In genomic region chr20:61587910-61588309, GRCh38 we compare ENCODE assay signal across 23 cellular contexts.
"Had no signal": no experiment of that assay in that cellular context is flagged by ENCODE, and none has a peak within 500 bp of the region (broad histone marks: within the 10 kb centered on the region; RNA-seq: fewer than 3 reads in every experiment).

No MANE protein-coding gene starts in this region.

- H3K27ac ChIP-seq: ascending aorta, foreskin keratinocyte, tibial artery had no signal

- H3K9me3 ChIP-seq: SK-N-SH had no signal

- H3K36me3 ChIP-seq: ascending aorta, tibial artery had no signal

- H3K4me1 ChIP-seq: ascending aorta, tibial artery had no signal

- ATAC-seq: activated CD8-positive, alpha-beta T cell treated with anti-CD3 and anti-CD28 coated beads, Interleukin-2, amount 10 ng/mL, durations not matched to agents 7 days and 5 days; activated T-cell treated with anti-CD3 and anti-CD28 coated beads, Interleukin-2, amount 50 U/mL, for 4 hours; effector memory CD8-positive, alpha-beta T cell; left lobe of liver; mucosa of descending colon; naive thymus-derived CD8-positive, alpha-beta T cell; stimulated activated naive CD8-positive, alpha-beta T cell treated with anti-CD3 and anti-CD28 coated beads, Interleukin-15, Interleukin-2, amounts not matched to agents 100 U/mL and 50 U/mL, for 24 hours had no signal

- H3K4me2 ChIP-seq: SK-N-SH had no signal

- H3K27me3 ChIP-seq: ascending aorta, foreskin keratinocyte had no signal

- DNase-seq: activated CD4-positive, alpha-beta T cell treated with anti-CD3 and anti-CD28 coated beads, Interleukin-2, amount 10 ng/mL, durations not matched to agents 7 days and 5 days; activated CD4-positive, CD25-positive, alpha-beta regulatory T cell; activated CD8-positive, alpha-beta memory T cell treated with anti-CD3 and anti-CD28 coated beads, Interleukin-2, amount 50 U/mL, for 4 hours; activated CD8-positive, alpha-beta T cell treated with anti-CD3 and anti-CD28 coated beads, Interleukin-2, amount 10 ng/mL, durations not matched to agents 7 days and 5 days; activated effector memory CD4-positive, alpha-beta T cell treated with Interleukin-2 at 50 U/mL for 16 hours; activated naive CD4-positive, alpha-beta T cell treated with anti-CD3 and anti-CD28 coated beads, Interleukin-2, amount 50 U/mL, for 16 hours; activated T-cell treated with anti-CD3 and anti-CD28 coated beads, Interleukin-2, amount 50 U/mL, for 4 hours; effector memory CD8-positive, alpha-beta T cell; hippocampal formation; naive thymus-derived CD8-positive, alpha-beta T cell; nucleus accumbens; SK-N-SH; stimulated activated CD4-positive, alpha-beta T cell treated with anti-CD3 and anti-CD28 coated beads, Interleukin-2, amount 100 ng/mL, for 24 hours; stimulated activated naive CD8-positive, alpha-beta T cell treated with anti-CD3 and anti-CD28 coated beads, Interleukin-15, Interleukin-2, amounts not matched to agents 100 U/mL and 50 U/mL, for 24 hours; substantia nigra; tibial artery had no signal

- H3K4me3 ChIP-seq: ascending aorta, lung, mucosa of descending colon, tibial artery had no signal

- H3K9ac ChIP-seq: SK-N-SH had no signal

- FAIRE-seq: bronchial epithelial cell, islet of Langerhans had no signal
